ENCODE assay signal across 1 cellular context in genomic region chr3:169618894-169619792, GRCh38.
TF ChIP-seq lines count a peak whose summit lies in the region.

No MANE protein-coding gene starts in this region.

TF ChIP-seq in GM23338, 12 proteins besides CTCF, POLR2A, EP300 and RAD21 (continued from another document):
- TF ChIP-seq STAT1 (IDR thresholded peaks at IDR 0.05; ENCODE audit: unreplicated experiment) (no peak), ZNF331 (CRISPR knock-in tag; IDR thresholded peaks at IDR 0.05; ENCODE audit: low read depth) (no peak), REST (IDR thresholded peaks at IDR 0.05; ENCODE audit: unreplicated experiment) (no peak)
